1 cellular context compared by ENCODE assay signal in the genomic region with DNA sequence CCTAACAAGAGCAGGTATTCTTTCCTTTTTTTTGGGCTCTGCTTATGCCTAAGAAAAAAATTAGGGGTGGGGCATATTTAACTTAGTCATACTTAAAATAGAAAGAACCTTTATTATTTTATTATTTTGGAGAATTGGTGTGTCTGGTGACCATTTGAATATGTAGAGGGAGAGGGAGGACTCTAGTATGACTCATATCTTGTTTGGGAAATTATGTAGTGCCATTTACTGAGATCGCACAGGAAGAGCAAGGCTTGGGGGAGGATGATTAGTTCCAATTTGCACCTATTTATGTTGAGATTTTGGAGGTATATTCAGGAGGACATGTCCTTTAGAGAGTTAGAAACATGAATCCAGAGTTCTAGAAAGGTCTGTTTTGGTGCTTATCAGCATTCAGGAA.
TF ChIP-seq lines count a peak whose summit lies in the region.

No MANE protein-coding gene starts in this region.

TF ChIP-seq in endothelial cell of umbilical vein, 7 proteins besides CTCF, POLR2A, EP300 and RAD21:
- no peak for TF ChIP-seq POLR2AphosphoS5 (IDR thresholded peaks at IDR 0.05; ENCODE audit: insufficient read depth, low read depth, low read length)
- TF ChIP-seq JUN (IDR thresholded peaks at IDR 0.05; ENCODE audit: borderline replicate concordance, insufficient read depth, insufficient read length, low read depth), result peak; percentile 42
- no peak for TF ChIP-seq MYC (IDR thresholded peaks at IDR 0.05; ENCODE audit: low read depth, low read length)
- peak; percentile 36 for TF ChIP-seq FOS (IDR thresholded peaks at IDR 0.05; ENCODE audit: borderline replicate concordance, insufficient read depth, low read length)
- no peak for TF ChIP-seq GATA2 (IDR thresholded peaks at IDR 0.05; ENCODE audit: insufficient read depth, insufficient read length, low read depth, low read length)
- TF ChIP-seq, protein P1, sequence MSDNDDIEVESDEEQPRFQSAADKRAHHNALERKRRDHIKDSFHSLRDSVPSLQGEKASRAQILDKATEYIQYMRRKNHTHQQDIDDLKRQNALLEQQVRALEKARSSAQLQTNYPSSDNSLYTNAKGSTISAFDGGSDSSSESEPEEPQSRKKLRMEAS (IDR thresholded peaks at IDR 0.05; ENCODE audit: insufficient read depth, insufficient read length), result no peak
- no peak for TF ChIP-seq EZH2 (IDR thresholded peaks at IDR 0.05; ENCODE audit: borderline replicate concordance, low read depth, low read length, severe bottlenecking)
